ENCODE assay signal across 2 cellular contexts in genomic region chr20:43740642-43741041, GRCh38.
A peak's percentile ranks its signal among the peaks of the same experiment; 100 is the strongest.
TF ChIP-seq lines count a peak whose summit lies in the region.

No MANE protein-coding gene starts in this region.

TF ChIP-seq in K562, 482 proteins besides CTCF, POLR2A, EP300 and RAD21:
- no peak for TF ChIP-seq CTBP1 (IDR thresholded peaks at IDR 0.05; ENCODE audit: borderline replicate concordance)
- no peak for TF ChIP-seq HDAC1 (IDR thresholded peaks at IDR 0.05)
- no peak for TF ChIP-seq RBM17 (IDR thresholded peaks at IDR 0.05; ENCODE audit: borderline replicate concordance, low read depth, low read length)
- no peak for TF ChIP-seq RNF2 (IDR thresholded peaks at IDR 0.05)
- TF ChIP-seq NFATC3 (IDR thresholded peaks at IDR 0.05) = no peak
- peak; percentile 58; the same call in 1 of the 2 replicates for TF ChIP-seq ZNF354B (CRISPR knock-in tag; IDR thresholded peaks at IDR 0.05)
- peak; percentile 94 for TF ChIP-seq ZNF507 (tag; conservative IDR thresholded peaks at IDR 0.05)
- TF ChIP-seq POLR2AphosphoS2 (IDR thresholded peaks at IDR 0.05; ENCODE audit: low read length) = no peak

TF ChIP-seq in endothelial cell of umbilical vein, 7 proteins besides CTCF, POLR2A, EP300 and RAD21:
- no peak for TF ChIP-seq MYC (IDR thresholded peaks at IDR 0.05; ENCODE audit: low read depth, low read length)
- TF ChIP-seq MAX (IDR thresholded peaks at IDR 0.05; ENCODE audit: insufficient read depth, insufficient read length) = no peak
- no peak for TF ChIP-seq GATA2 (IDR thresholded peaks at IDR 0.05; ENCODE audit: insufficient read depth, insufficient read length, low read depth, low read length)
- no peak for TF ChIP-seq JUN (IDR thresholded peaks at IDR 0.05; ENCODE audit: borderline replicate concordance, insufficient read depth, insufficient read length, low read depth)
- no peak for TF ChIP-seq FOS (IDR thresholded peaks at IDR 0.05; ENCODE audit: borderline replicate concordance, insufficient read depth, low read length)
- TF ChIP-seq POLR2AphosphoS5 (IDR thresholded peaks at IDR 0.05; ENCODE audit: insufficient read depth, low read depth, low read length) = no peak
- no peak for TF ChIP-seq EZH2 (IDR thresholded peaks at IDR 0.05; ENCODE audit: borderline replicate concordance, low read depth, low read length, severe bottlenecking)
